In the genomic region with DNA sequence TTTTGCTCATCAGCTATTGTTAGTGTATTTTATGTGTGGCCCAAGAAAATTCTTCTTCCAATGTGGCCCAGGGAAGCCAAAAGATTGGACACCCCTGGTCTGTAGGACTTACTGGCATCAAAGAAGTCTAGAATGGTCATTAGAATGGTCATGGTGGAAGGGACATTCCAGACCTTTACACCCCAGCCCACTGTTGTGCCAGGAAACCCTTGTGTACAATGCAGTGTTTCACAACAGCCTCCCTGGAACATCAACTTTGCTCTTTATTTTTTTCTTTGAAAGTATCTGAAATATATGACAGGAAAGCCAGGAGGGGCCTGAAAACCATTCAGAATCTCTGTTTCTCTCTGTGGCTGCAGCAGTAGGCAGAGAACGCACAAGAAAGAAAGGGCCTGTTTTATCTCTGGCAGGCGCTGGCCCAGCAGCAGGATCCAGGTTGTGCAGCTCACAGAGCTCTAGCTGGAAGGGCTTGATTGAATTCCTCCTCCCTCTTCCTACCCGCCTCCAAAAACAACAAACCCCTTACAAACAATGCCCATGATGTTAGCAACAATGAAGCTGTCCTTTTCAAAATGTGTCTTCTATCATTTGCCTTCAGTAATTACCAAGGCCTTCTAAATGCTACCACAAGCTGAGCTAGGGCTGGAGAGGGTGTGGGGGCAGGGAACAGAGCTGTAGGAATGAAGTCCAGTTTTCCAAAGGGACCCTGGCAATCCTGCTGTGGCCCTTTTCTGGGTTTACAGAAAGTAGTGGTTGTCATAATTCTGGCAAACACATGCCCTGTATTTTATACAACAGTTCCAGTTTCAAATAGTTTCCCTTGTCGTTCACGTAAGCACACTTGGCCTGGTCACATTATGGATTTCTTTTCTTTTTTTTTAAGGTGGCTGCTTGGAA, we compare ENCODE assay signal across 18 cellular contexts. TPM values are rescaled to one million over a fixed set of nuclear protein-coding genes. Genes with fewer than 3 reads are reported as not detected.
DNase-seq lines count a peak whose midpoint lies in the region; ATAC-seq and TF ChIP-seq lines count a peak whose summit lies in the region.
"Had no signal": no experiment of that assay in that cellular context is flagged by ENCODE, and none has a peak within 500 bp of the region (broad histone marks: within the 10 kb centered on the region; RNA-seq: fewer than 3 reads in every experiment).

No MANE protein-coding gene starts in this region.

- H3K4me3 ChIP-seq in adipocyte (ENCODE audit: low read length) (no peak overlapping the region), esophagus muscularis mucosa (no peak overlapping the region), sigmoid colon (no peak overlapping the region), tibial nerve (no peak overlapping the region)
- H3K4me3 ChIP-seq in CD4-positive, alpha-beta memory T cell (ENCODE audit: low read length in 2 of 2), result no peak overlapping the region
- H3K4me3 ChIP-seq: SJSA1 had no signal

- peaks cover 36% of the 10 kb centered on the region for H3K9me3 ChIP-seq in adipocyte (ENCODE audit: control insufficient read depth, low read length)
- H3K9me3 ChIP-seq in esophagus muscularis mucosa, result peaks cover 0 to 27% (median 0%) of the 10 kb centered on the region in 4 donors
- peaks cover 0 to 12% (median 0%) of the 10 kb centered on the region in 4 donors for H3K9me3 ChIP-seq in sigmoid colon
- H3K9me3 ChIP-seq in tibial nerve, result peaks cover 0 to 16% (median 4%) of the 10 kb centered on the region in 4 donors
- H3K9me3 ChIP-seq in CD4-positive, alpha-beta memory T cell (ENCODE audit: control insufficient read depth in 1 of 2, low read length in 2 of 2), result no peaks in the 10 kb centered on the region
- H3K9me3 ChIP-seq: SJSA1 had no signal

- H3K27me3 Mint-ChIP-seq in activated T-helper 1 cell treated with anti-CD3 and anti-CD28 coated beads, Interleukin-12 subunit alpha, Interleukin-12 subunit beta, Interleukin-2, Interleukin-4 antibody, amounts not matched to agents 30 ng/mL and 10 ng/mL and 1 ng/mL, durations not matched to agents 14 hours and 24 hours and 36 hours (ENCODE audit: insufficient read depth), result no peaks in the 10 kb centered on the region
- no peaks in the 10 kb centered on the region for H3K27me3 Mint-ChIP-seq in CD4-positive, alpha-beta memory T cell

- 56% methylated on average over 5 of the region's 5 CpGs for WGBS in esophagus muscularis mucosa
- 86 to 88% methylated on average over 5 of the region's 5 CpGs for WGBS in sigmoid colon, 2 donors
- WGBS in tibial nerve, 2 donors, result 46 to 65% methylated on average over 5 of the region's 5 CpGs

- peak overlapping the region; percentile 57 to 75 (median 75) for H3K27ac ChIP-seq in esophagus muscularis mucosa (replicated peaks in 1 of 4)
- H3K27ac ChIP-seq in sigmoid colon, result peak overlapping the region; percentile 55 to 69 (median 69)
- H3K27ac ChIP-seq in tibial nerve, result no peak overlapping the region
- no peak overlapping the region for H3K27ac ChIP-seq in CD4-positive, alpha-beta memory T cell (ENCODE audit: low read depth, low read length)
- H3K27ac ChIP-seq: RWPE1, SJSA1 had no signal

- peak; percentile 8 for DNase-seq in adipocyte (ENCODE audit: low read depth)
- DNase-seq in esophagus muscularis mucosa (ENCODE audit: extremely low spot score), result no peak
- DNase-seq in mucosa of gallbladder (ENCODE audit: low spot score), result peak; percentile 11
- peak; percentile 68 for DNase-seq in sigmoid colon
- no peak for DNase-seq in tibial nerve (ENCODE audit: low spot score in 2 of 2)
- DNase-seq in activated T-helper 1 cell treated with anti-CD3 and anti-CD28 coated beads, Interleukin-12 subunit alpha, Interleukin-12 subunit beta, Interleukin-2, Interleukin-4 antibody, amounts not matched to agents 30 ng/mL and 10 ng/mL and 1 ng/mL, durations not matched to agents 14 hours and 24 hours and 36 hours (ENCODE audit: low spot score), result no peak
- DNase-seq in CD4-positive, alpha-beta memory T cell, result no peak
- DNase-seq: CD8-positive, alpha-beta memory T cell; DND-41; GF-D8; NCI-H1436 treated with DMSO at 0.1 percent for 48 hours; NCI-H2081; NCI-H524 treated with DMSO at 0.1 percent for 48 hours had no signal

- peaks cover 6% of the 10 kb centered on the region for H3K27me3 ChIP-seq in adipocyte (replicated peaks; ENCODE audit: control insufficient read depth, insufficient read depth, low read length)
- H3K27me3 ChIP-seq in esophagus muscularis mucosa, result no peaks in the 10 kb centered on the region
- H3K27me3 ChIP-seq in sigmoid colon, result no peaks in the 10 kb centered on the region
- no peaks in the 10 kb centered on the region for H3K27me3 ChIP-seq in tibial nerve
- no peaks in the 10 kb centered on the region for H3K27me3 ChIP-seq in CD4-positive, alpha-beta memory T cell (ENCODE audit: insufficient read depth, low read length)
- H3K27me3 ChIP-seq: SJSA1 had no signal

- intact Hi-C loops in esophagus muscularis mucosa (cut with DNase I), result loop anchor here (10.0 kb wide), 1 partner anchor 164 kb away; the partner anchor contains the start of gene GPC4
- intact Hi-C loops in sigmoid colon (cut with DNase I), result loop anchor here (5.0 kb wide), 2 partner anchors 57 to 247 kb away; no protein-coding TSS in a partner anchor
- intact Hi-C loops in activated T-helper 1 cell treated with anti-CD3 and anti-CD28 coated beads, Interleukin-12 subunit alpha, Interleukin-12 subunit beta, Interleukin-2, Interleukin-4 antibody, amounts not matched to agents 30 ng/mL and 10 ng/mL and 1 ng/mL, durations not matched to agents 14 hours and 24 hours and 36 hours (cut with micrococcal nuclease), result no loop called here
- intact Hi-C loops in CD4-positive, alpha-beta memory T cell (cut with micrococcal nuclease), result no loop called here

- no peak overlapping the region for H3K27ac Mint-ChIP-seq in activated T-helper 1 cell treated with anti-CD3 and anti-CD28 coated beads, Interleukin-12 subunit alpha, Interleukin-12 subunit beta, Interleukin-2, Interleukin-4 antibody, amounts not matched to agents 30 ng/mL and 10 ng/mL and 1 ng/mL, durations not matched to agents 14 hours and 24 hours and 36 hours
- H3K27ac Mint-ChIP-seq in CD4-positive, alpha-beta memory T cell, result no peak overlapping the region
- H3K27ac Mint-ChIP-seq: CD8-positive, alpha-beta memory T cell had no signal

- ATAC-seq in HG03354 (IDR thresholded peaks at IDR 0.05; ENCODE audit: poor library complexity, severe bottlenecking, unreplicated experiment), result no peak

- H3K4me3 Mint-ChIP-seq in activated T-helper 1 cell treated with anti-CD3 and anti-CD28 coated beads, Interleukin-12 subunit alpha, Interleukin-12 subunit beta, Interleukin-2, Interleukin-4 antibody, amounts not matched to agents 30 ng/mL and 10 ng/mL and 1 ng/mL, durations not matched to agents 14 hours and 24 hours and 36 hours, result no peak overlapping the region
- H3K4me3 Mint-ChIP-seq in CD4-positive, alpha-beta memory T cell, result no peak overlapping the region
- H3K4me3 Mint-ChIP-seq: CD8-positive, alpha-beta memory T cell had no signal

- no peaks in the 10 kb centered on the region for H3K9me3 Mint-ChIP-seq in activated T-helper 1 cell treated with anti-CD3 and anti-CD28 coated beads, Interleukin-12 subunit alpha, Interleukin-12 subunit beta, Interleukin-2, Interleukin-4 antibody, amounts not matched to agents 30 ng/mL and 10 ng/mL and 1 ng/mL, durations not matched to agents 14 hours and 24 hours and 36 hours
- peaks cover 0 to 36% (median 21%) of the 10 kb centered on the region in 8 donors for H3K9me3 Mint-ChIP-seq in CD4-positive, alpha-beta memory T cell

- no peaks in the 10 kb centered on the region for H3K4me1 Mint-ChIP-seq in activated T-helper 1 cell treated with anti-CD3 and anti-CD28 coated beads, Interleukin-12 subunit alpha, Interleukin-12 subunit beta, Interleukin-2, Interleukin-4 antibody, amounts not matched to agents 30 ng/mL and 10 ng/mL and 1 ng/mL, durations not matched to agents 14 hours and 24 hours and 36 hours (ENCODE audit: low read depth)
- H3K4me1 Mint-ChIP-seq in CD4-positive, alpha-beta memory T cell, result no peaks in the 10 kb centered on the region
- H3K4me1 Mint-ChIP-seq: CD8-positive, alpha-beta memory T cell had no signal

- H3K4me1 ChIP-seq in adipocyte (ENCODE audit: control insufficient read depth, insufficient read depth, low read length), result peaks cover 12% of the 10 kb centered on the region
- peaks cover 0 to 32% (median 27%) of the 10 kb centered on the region in 4 donors for H3K4me1 ChIP-seq in esophagus muscularis mucosa
- peaks cover 0 to 17% (median 6%) of the 10 kb centered on the region in 4 donors for H3K4me1 ChIP-seq in sigmoid colon
- no peaks in the 10 kb centered on the region for H3K4me1 ChIP-seq in tibial nerve
- no peaks in the 10 kb centered on the region for H3K4me1 ChIP-seq in CD4-positive, alpha-beta memory T cell (ENCODE audit: insufficient read depth, low read length)

- TF ChIP-seq CTCF in esophagus muscularis mucosa (IDR thresholded peaks at IDR 0.05), result no peak
- TF ChIP-seq CTCF in sigmoid colon (IDR thresholded peaks at IDR 0.05), result no peak
- TF ChIP-seq CTCF in tibial nerve (IDR thresholded peaks at IDR 0.05), result no peak

- H3K36me3 ChIP-seq in adipocyte (ENCODE audit: control insufficient read depth, insufficient read depth, low read length, severe bottlenecking), result no peaks in the 10 kb centered on the region
- H3K36me3 ChIP-seq in esophagus muscularis mucosa, result no peaks in the 10 kb centered on the region
- no peaks in the 10 kb centered on the region for H3K36me3 ChIP-seq in sigmoid colon
- no peaks in the 10 kb centered on the region for H3K36me3 ChIP-seq in tibial nerve
- H3K36me3 ChIP-seq in CD4-positive, alpha-beta memory T cell (ENCODE audit: insufficient read depth, low read length), result no peaks in the 10 kb centered on the region
- H3K36me3 ChIP-seq: SJSA1 had no signal

- TF ChIP-seq EP300 in esophagus muscularis mucosa (IDR thresholded peaks at IDR 0.05) (no peak), sigmoid colon (IDR thresholded peaks at IDR 0.05) (no peak), tibial nerve (IDR thresholded peaks at IDR 0.05) (no peak)

- no peaks in the 10 kb centered on the region for H3K36me3 Mint-ChIP-seq in activated T-helper 1 cell treated with anti-CD3 and anti-CD28 coated beads, Interleukin-12 subunit alpha, Interleukin-12 subunit beta, Interleukin-2, Interleukin-4 antibody, amounts not matched to agents 30 ng/mL and 10 ng/mL and 1 ng/mL, durations not matched to agents 14 hours and 24 hours and 36 hours (ENCODE audit: low read depth)
- no peaks in the 10 kb centered on the region for H3K36me3 Mint-ChIP-seq in CD4-positive, alpha-beta memory T cell
- H3K36me3 Mint-ChIP-seq: CD8-positive, alpha-beta memory T cell had no signal

- H3K9ac ChIP-seq in adipocyte (ENCODE audit: low read length), result peak overlapping the region; percentile 27

- TF ChIP-seq POLR2A in esophagus muscularis mucosa (IDR thresholded peaks at IDR 0.05; ENCODE audit: low read depth), result no peak
- no peak for TF ChIP-seq POLR2A in sigmoid colon (IDR thresholded peaks at IDR 0.05)
- TF ChIP-seq POLR2A in tibial nerve (IDR thresholded peaks at IDR 0.05), result no peak

- CTCF ChIA-PET in CD4-positive, alpha-beta memory T cell (lab: Charles Lee; ENCODE audit: partially characterized antibody), result no interaction called here

- POLR2A ChIA-PET in CD4-positive, alpha-beta memory T cell (lab: Charles Lee; ENCODE audit: partially characterized antibody), result no interaction called here

RNA-seq across cellular contexts. Expression of gene TFDP3, which starts 32.3 kb away (rescaled TPM):
- total RNA-seq in esophagus muscularis mucosa, result not detected
- total RNA-seq in mucosa of gallbladder, result not detected
- not detected for total RNA-seq in sigmoid colon
- not detected for polyA plus RNA-seq in sigmoid colon
- not detected for total RNA-seq in tibial nerve
- not detected in 2 replicates for total RNA-seq in activated T-helper 1 cell treated with anti-CD3 and anti-CD28 coated beads, Interleukin-12 subunit alpha, Interleukin-12 subunit beta, Interleukin-2, Interleukin-4 antibody, amounts not matched to agents 30 ng/mL and 10 ng/mL and 1 ng/mL, durations not matched to agents 14 hours and 24 hours and 36 hours
- total RNA-seq in CD4-positive, alpha-beta memory T cell, result not detected
- not detected for polyA plus RNA-seq in CD4-positive, alpha-beta memory T cell
- total RNA-seq: CD8-positive, alpha-beta memory T cell; SJSA1 had no signal
- polyA plus RNA-seq: AG04450; BJ; CD8-positive, alpha-beta memory T cell had no signal

Comparison
In these comparisons a context has a peak if more than half of its experiments do, and no peak if none do; other contexts are left out.
1. DNase-seq: peak in adipocyte (single experiment), mucosa of gallbladder (single experiment) and sigmoid colon (single experiment); none in esophagus muscularis mucosa (single experiment), tibial nerve (0 of 2), activated T-helper 1 cell treated with anti-CD3 and anti-CD28 coated beads, Interleukin-12 subunit alpha, Interleukin-12 subunit beta, Interleukin-2, Interleukin-4 antibody, amounts not matched to agents 30 ng/mL and 10 ng/mL and 1 ng/mL, durations not matched to agents 14 hours and 24 hours and 36 hours (single experiment) and CD4-positive, alpha-beta memory T cell (0 of 5).
2. H3K27ac ChIP-seq: peak in esophagus muscularis mucosa (4 of 4) and sigmoid colon (4 of 4); none in tibial nerve (0 of 4) and CD4-positive, alpha-beta memory T cell (single experiment).
3. intact Hi-C loops: an anchor here in esophagus muscularis mucosa (10.0 kb wide) and sigmoid colon (5.0 kb wide); none called in activated T-helper 1 cell treated with anti-CD3 and anti-CD28 coated beads, Interleukin-12 subunit alpha, Interleukin-12 subunit beta, Interleukin-2, Interleukin-4 antibody, amounts not matched to agents 30 ng/mL and 10 ng/mL and 1 ng/mL, durations not matched to agents 14 hours and 24 hours and 36 hours and CD4-positive, alpha-beta memory T cell.